ENCODE assay signal across 26 cellular contexts in genomic region chr17:356671-357434, GRCh38. TPM values are rescaled to one million over a fixed set of nuclear protein-coding genes. Genes with fewer than 3 reads are reported as not detected.
DNase-seq lines count a peak whose midpoint lies in the region; ATAC-seq, FAIRE-seq and TF ChIP-seq lines count a peak whose summit lies in the region.
"Had no signal": no experiment of that assay in that cellular context is flagged by ENCODE, and none has a peak within 500 bp of the region (broad histone marks: within the 10 kb centered on the region; RNA-seq: fewer than 3 reads in every experiment).

No MANE protein-coding gene starts in this region.

- peaks cover 0 to 9% (median 3%) of the 10 kb centered on the region in 4 experiments; a peak in 4 of 7 replicates for H3K4me1 ChIP-seq in H1 (replicated peaks in 1 of 4; ENCODE audit: control insufficient read depth in 3 of 4, insufficient read depth in 4 of 4, low read length in 3 of 4)
- H3K4me1 ChIP-seq in neural progenitor cell = peaks cover 17% of the 10 kb centered on the region
- H3K4me1 ChIP-seq: breast epithelium had no signal

- TF ChIP-seq CTCF in H1 (IDR thresholded peaks at IDR 0.05; ENCODE audit: control extremely low read depth in 1 of 3, insufficient read depth in 1 of 3, low read depth in 1 of 3, low read length in 3 of 3) (no peak), neural progenitor cell (IDR thresholded peaks at IDR 0.05) (no peak)

- no peak overlapping the region for H3K4me2 ChIP-seq in H1 (ENCODE audit: insufficient read depth in 1 of 2, low read depth in 2 of 2, low read length in 2 of 2)
- no peak overlapping the region for H3K4me2 ChIP-seq in neural progenitor cell

- H2BK12ac ChIP-seq in H1 (ENCODE audit: low read depth, low read length) = no peak overlapping the region

- no peak overlapping the region for H2AK5ac ChIP-seq in H1 (ENCODE audit: low read depth, low read length)

- H2BK20ac ChIP-seq in H1 (ENCODE audit: low read length) = no peak overlapping the region

- POLR2A ChIA-PET in H1 (lab: Charles Lee; ENCODE audit: partially characterized antibody) = no interaction called here

- H4K20me1 ChIP-seq in H1 (replicated peaks in 1 of 2; ENCODE audit: control insufficient read depth in 1 of 2, insufficient read depth in 2 of 2, low read length in 2 of 2) (no peaks in the 10 kb centered on the region), neural progenitor cell (ENCODE audit: low read depth) (no peaks in the 10 kb centered on the region)

- no peaks in the 10 kb centered on the region for H3K36me3 ChIP-seq in H1 (ENCODE audit: control insufficient read depth in 2 of 4, insufficient read depth in 4 of 4, low read length in 3 of 4)
- no peaks in the 10 kb centered on the region for H3K36me3 ChIP-seq in neural progenitor cell
- H3K36me3 ChIP-seq: breast epithelium, neutrophil had no signal

- no peak overlapping the region for H3K4ac ChIP-seq in H1 (replicated peaks; ENCODE audit: insufficient read length, low read depth, low read length)

- H2BK15ac ChIP-seq in H1 (ENCODE audit: low read length) = no peak overlapping the region

- peaks cover 17% of the 10 kb centered on the region for H3K9me3 Mint-ChIP-seq in activated naive CD4-positive, alpha-beta T cell treated with anti-CD3 and anti-CD28 coated beads, Interleukin-2, amount 10 ng/mL, durations not matched to agents 7 days and 5 days
- H3K9me3 Mint-ChIP-seq in activated naive CD4-positive, alpha-beta T cell treated with anti-CD3 and anti-CD28 coated beads, Interleukin-2, amount 50 U/mL, for 72 hours = peaks cover 4 to 6% of the 10 kb centered on the region in 2 donors
- H3K9me3 Mint-ChIP-seq in neural progenitor cell = peaks cover 9% of the 10 kb centered on the region
- H3K9me3 Mint-ChIP-seq: activated naive CD4-positive, alpha-beta T cell treated with anti-CD3 and anti-CD28 coated beads, Interleukin-2, amount 50 U/mL, for 24 hours; CD4-positive, alpha-beta T cell; IgD-negative memory B cell; memory B cell; stimulated activated naive B cell treated with anti-CD40 and anti-IgM and Interleukin-4, amounts not matched to agents 10 μg/mL and 1 μg/mL and 100 μg/mL, for 72 hours had no signal

- no peaks in the 10 kb centered on the region for H3K27me3 ChIP-seq in H1 (replicated peaks in 1 of 4; ENCODE audit: control insufficient read depth in 3 of 4, extremely low read depth in 1 of 4, insufficient read depth in 3 of 4, low read length in 3 of 4)
- no peaks in the 10 kb centered on the region for H3K27me3 ChIP-seq in neural progenitor cell
- H3K27me3 ChIP-seq: breast epithelium, neutrophil had no signal

- no peaks in the 10 kb centered on the region for H3K79me2 ChIP-seq in H1 (ENCODE audit: control insufficient read depth in 1 of 2, insufficient read depth in 2 of 2, low read length in 2 of 2)
- H3K79me2 ChIP-seq in neural progenitor cell (ENCODE audit: low read depth) = no peaks in the 10 kb centered on the region

- H3K9ac ChIP-seq in H1 (replicated peaks in 1 of 4; ENCODE audit: extremely low read depth in 1 of 4, low read depth in 3 of 4, low read length in 3 of 4) (no peak overlapping the region), neural progenitor cell (no peak overlapping the region)

- no peaks in the 10 kb centered on the region for H3K23me2 ChIP-seq in H1 (ENCODE audit: low read depth, low read length)

- no peak for TF ChIP-seq POLR2A in H1 (IDR thresholded peaks at IDR 0.05; ENCODE audit: control extremely low read depth in 1 of 2, low read depth in 2 of 2, low read length in 2 of 2)

- H3K4me3 ChIP-seq in H1 (ENCODE audit: extremely low read depth in 1 of 4, insufficient read depth in 2 of 4, low read depth in 3 of 4, low read length in 4 of 4) (no peak overlapping the region), neural progenitor cell (no peak overlapping the region)
- H3K4me3 ChIP-seq: breast epithelium, psoas muscle had no signal

- FAIRE-seq in H1 (lab: Jason Lieb, UNC) = no peak
- FAIRE-seq: A204.1, endothelial cell of umbilical vein, GM19239 had no signal

- H3K4me3 Mint-ChIP-seq in activated naive CD4-positive, alpha-beta T cell treated with anti-CD3 and anti-CD28 coated beads, Interleukin-2, amount 10 ng/mL, durations not matched to agents 7 days and 5 days = no peak overlapping the region
- peak overlapping the region; percentile 31 for H3K4me3 Mint-ChIP-seq in neural progenitor cell
- H3K4me3 Mint-ChIP-seq: activated naive CD4-positive, alpha-beta T cell treated with anti-CD3 and anti-CD28 coated beads, Interleukin-2, amount 50 U/mL, for 24 hours; activated T-helper 1 cell treated with anti-CD3 and anti-CD28 coated beads, Interleukin-12 subunit alpha, Interleukin-12 subunit beta, Interleukin-2, Interleukin-4 antibody, amounts not matched to agents 30 ng/mL and 10 ng/mL and 1 ng/mL, durations not matched to agents 14 hours and 24 hours and 36 hours; CD4-positive, alpha-beta T cell; memory B cell; stimulated activated naive B cell treated with anti-CD40 and anti-IgM and Interleukin-4, amounts not matched to agents 10 μg/mL and 1 μg/mL and 100 μg/mL, for 72 hours had no signal

- no peak overlapping the region for H3K23ac ChIP-seq in H1 (ENCODE audit: insufficient read length)

- H3K56ac ChIP-seq in H1 (replicated peaks; ENCODE audit: insufficient read length, low read depth, low read length) = no peak overlapping the region

- no peak for TF ChIP-seq EP300 in H1 (IDR thresholded peaks at IDR 0.05; ENCODE audit: borderline replicate concordance in 1 of 2, low read depth in 2 of 2, low read length in 2 of 2)

- H3K14ac ChIP-seq in H1 (ENCODE audit: insufficient read length) = no peak overlapping the region

- no peak for DNase-seq in activated naive CD4-positive, alpha-beta T cell treated with anti-CD3 and anti-CD28 coated beads, Interleukin-2, amount 10 ng/mL, durations not matched to agents 7 days and 5 days
- DNase-seq in activated naive CD4-positive, alpha-beta T cell treated with anti-CD3 and anti-CD28 coated beads, Interleukin-2, amount 50 U/mL, for 72 hours (ENCODE audit: low spot score in 2 of 2) = no peak
- DNase-seq in H1 (ENCODE audit: low read depth in 1 of 2, low spot score in 2 of 2) (no peak), neural progenitor cell (ENCODE audit: low spot score) (no peak), inferior parietal cortex (ENCODE audit: extremely low spot score) (no peak), NCI-H1048 (lab: John Stamatoyannopoulos, UW) (no peak), activated gamma-delta T cell (lab: John Stamatoyannopoulos, UW) (no peak)
- DNase-seq: activated CD4-positive, alpha-beta T cell treated with anti-CD3 and anti-CD28 coated beads, Interleukin-2, amount 50 U/mL, for 4 hours; amygdala; CD4-positive, alpha-beta T cell; hypothalamus; NCI-H1694; Right ventricle myocardium superior; stimulated activated naive B cell treated with anti-CD40 and anti-IgM and Interleukin-4, amounts not matched to agents 10 μg/mL and 1 μg/mL and 100 μg/mL, for 72 hours had no signal

- no peak overlapping the region for H2BK120ac ChIP-seq in H1 (replicated peaks; ENCODE audit: low read depth, low read length)

- H2AFZ ChIP-seq in H1 (ENCODE audit: low read length) = no peak overlapping the region
- H2AFZ ChIP-seq in neural progenitor cell (replicated peaks) = no peak overlapping the region

- no peaks in the 10 kb centered on the region for H3K27me3 Mint-ChIP-seq in activated naive CD4-positive, alpha-beta T cell treated with anti-CD3 and anti-CD28 coated beads, Interleukin-2, amount 10 ng/mL, durations not matched to agents 7 days and 5 days
- H3K27me3 Mint-ChIP-seq in neural progenitor cell (ENCODE audit: insufficient read depth, low read depth) = peaks cover 9% of the 10 kb centered on the region
- H3K27me3 Mint-ChIP-seq: activated naive CD4-positive, alpha-beta T cell treated with anti-CD3 and anti-CD28 coated beads, Interleukin-2, amount 50 U/mL, for 24 hours; CD4-positive, alpha-beta T cell; IgD-negative memory B cell had no signal

- H3K9me3 ChIP-seq in H1 (ENCODE audit: insufficient read depth in 2 of 2, low read depth in 1 of 2, low read length in 1 of 2) = peaks cover 3 to 19% of the 10 kb centered on the region in 2 experiments; a peak in 2 of 4 replicates
- H3K9me3 ChIP-seq in neural progenitor cell (ENCODE audit: low read depth) = no peaks in the 10 kb centered on the region
- H3K9me3 ChIP-seq: breast epithelium, neutrophil, psoas muscle had no signal

- TF ChIP-seq RAD21 in H1 (IDR thresholded peaks at IDR 0.05 in 1 of 2, conservative IDR thresholded peaks at IDR 0.05 in 1 of 2; ENCODE audit: low read depth in 2 of 2, low read length in 2 of 2) = no peak

- H3K18ac ChIP-seq in H1 (ENCODE audit: extremely low read depth, low read length) = no peak overlapping the region

- ATAC-seq in activated naive CD4-positive, alpha-beta T cell treated with anti-CD3 and anti-CD28 coated beads, Interleukin-2, amount 50 U/mL, for 72 hours = no peak
- ATAC-seq in HG02610 (IDR thresholded peaks at IDR 0.05; ENCODE audit: unreplicated experiment) = no peak
- ATAC-seq: activated CD4-positive, CD25-positive, alpha-beta regulatory T cell treated with anti-CD3 and anti-CD28 coated beads, Interleukin-2, amount 50 U/mL, for 24 hours; psoas muscle; stimulated activated naive B cell treated with anti-CD40 and anti-IgM and Interleukin-4, amounts not matched to agents 10 μg/mL and 1 μg/mL and 100 μg/mL, for 72 hours had no signal

- H3K27ac ChIP-seq in H1 (ENCODE audit: low read depth, low read length) (no peak overlapping the region), neural progenitor cell (no peak overlapping the region)
- H3K27ac ChIP-seq: breast epithelium, neutrophil, psoas muscle had no signal

- H2BK5ac ChIP-seq in H1 (ENCODE audit: low read depth, low read length) = no peak overlapping the region

- CTCF ChIA-PET in activated naive CD4-positive, alpha-beta T cell treated with anti-CD3 and anti-CD28 coated beads, Interleukin-2, amount 10 ng/mL, durations not matched to agents 7 days and 5 days (lab: Charles Lee) = no interaction called here
- CTCF ChIA-PET in H1 (lab: Charles Lee; ENCODE audit: partially characterized antibody) = interaction anchor here (1.0 kb wide), 1 partner anchor 20 kb away, joined by 3 read pairs; no protein-coding TSS in a partner anchor

- peak overlapping the region; percentile 9 for H4K91ac ChIP-seq in H1 (replicated peaks; ENCODE audit: insufficient read length, low read length)

- H4K5ac ChIP-seq in H1 (ENCODE audit: insufficient read length, low read depth, low read length) = no peak overlapping the region

- H3K4me1 Mint-ChIP-seq in activated naive CD4-positive, alpha-beta T cell treated with anti-CD3 and anti-CD28 coated beads, Interleukin-2, amount 10 ng/mL, durations not matched to agents 7 days and 5 days = peaks cover 2% of the 10 kb centered on the region
- peaks cover 55% of the 10 kb centered on the region for H3K4me1 Mint-ChIP-seq in neural progenitor cell
- H3K4me1 Mint-ChIP-seq: activated naive CD4-positive, alpha-beta T cell treated with anti-CD3 and anti-CD28 coated beads, Interleukin-2, amount 50 U/mL, for 24 hours; IgD-negative memory B cell; memory B cell had no signal

- peaks cover 12% of the 10 kb centered on the region for H3F3A ChIP-seq in neural progenitor cell (ENCODE audit: low read depth)

- H3K27ac Mint-ChIP-seq in activated naive CD4-positive, alpha-beta T cell treated with anti-CD3 and anti-CD28 coated beads, Interleukin-2, amount 10 ng/mL, durations not matched to agents 7 days and 5 days = peak overlapping the region; percentile 77
- peak overlapping the region in 1 of 2 donors; percentile 2 for H3K27ac Mint-ChIP-seq in activated naive CD4-positive, alpha-beta T cell treated with anti-CD3 and anti-CD28 coated beads, Interleukin-2, amount 50 U/mL, for 72 hours
- peak overlapping the region; percentile 92 for H3K27ac Mint-ChIP-seq in neural progenitor cell
- H3K27ac Mint-ChIP-seq: activated naive CD4-positive, alpha-beta T cell treated with anti-CD3 and anti-CD28 coated beads, Interleukin-2, amount 50 U/mL, for 24 hours; activated T-helper 1 cell treated with anti-CD3 and anti-CD28 coated beads, Interleukin-12 subunit alpha, Interleukin-12 subunit beta, Interleukin-2, Interleukin-4 antibody, amounts not matched to agents 30 ng/mL and 10 ng/mL and 1 ng/mL, durations not matched to agents 14 hours and 24 hours and 36 hours; CD4-positive, alpha-beta T cell; IgD-negative memory B cell; memory B cell; stimulated activated naive B cell treated with anti-CD40 and anti-IgM and Interleukin-4, amounts not matched to agents 10 μg/mL and 1 μg/mL and 100 μg/mL, for 72 hours had no signal

- H3K79me1 ChIP-seq in H1 (ENCODE audit: low read depth, low read length) = no peaks in the 10 kb centered on the region

- 90% methylated on average over 30 of the region's 30 CpGs; no CpG with 5 or more reads in 1 of the 2 experiments for WGBS in H1 (ENCODE audit: extremely low coverage in 1 of 2, insufficient coverage in 1 of 2, insufficient read length in 1 of 2, insufficient replicate concordance in 2 of 2, low coverage in 1 of 2, low lambda C conversion rate in 2 of 2, missing lambda C conversion rate in 1 of 2), 2 experiments

- 0 out of 2 replicates have a peak overlapping the region, but pooled peaks have one; percentile 51 for H4K8ac ChIP-seq in H1 (ENCODE audit: extremely low read depth, insufficient read depth, low read length)

- H3K36me3 Mint-ChIP-seq in activated naive CD4-positive, alpha-beta T cell treated with anti-CD3 and anti-CD28 coated beads, Interleukin-2, amount 10 ng/mL, durations not matched to agents 7 days and 5 days = peaks cover 3% of the 10 kb centered on the region
- peaks cover 9 to 11% of the 10 kb centered on the region in 2 donors for H3K36me3 Mint-ChIP-seq in activated naive CD4-positive, alpha-beta T cell treated with anti-CD3 and anti-CD28 coated beads, Interleukin-2, amount 50 U/mL, for 72 hours
- H3K36me3 Mint-ChIP-seq in neural progenitor cell = peaks cover 2% of the 10 kb centered on the region
- H3K36me3 Mint-ChIP-seq: activated naive CD4-positive, alpha-beta T cell treated with anti-CD3 and anti-CD28 coated beads, Interleukin-2, amount 50 U/mL, for 24 hours; IgD-negative memory B cell; memory B cell; stimulated activated naive B cell treated with anti-CD40 and anti-IgM and Interleukin-4, amounts not matched to agents 10 μg/mL and 1 μg/mL and 100 μg/mL, for 72 hours had no signal

RNA-seq across cellular contexts. Expression of gene RPH3AL, which starts 4.2 kb away (rescaled TPM):
- total RNA-seq in activated naive CD4-positive, alpha-beta T cell treated with anti-CD3 and anti-CD28 coated beads, Interleukin-2, amount 50 U/mL, for 72 hours = 1 to 10 TPM; 2.0 to 3.8 TPM
- total RNA-seq in H1 (2021; fragmentation: NEBNext Ultra II Directional; extraction: Animal tissue kit (Norgen Biotek cat#: 25700)) = 5.6 and 6.1 TPM in 2 replicates
- polyA plus RNA-seq in H1 (2011; rRNA removed) = 5.8 and 10.7 TPM in 2 replicates
- polyA plus RNA-seq in H1 (2011; cell fraction: cytosol; rRNA removed) = 6.1 TPM
- polyA plus RNA-seq in H1 (2011; cell fraction: nucleus; rRNA removed) = 8.3 TPM
- 4.1 to 6.5 TPM (median 4.9 TPM) in 4 replicates for polyA plus RNA-seq in H1 (2012, experiment 1 of 2)
- polyA plus RNA-seq in H1 (2012, experiment 2 of 2) = 6.6 TPM
- 3.9 TPM for polyA plus RNA-seq in H1 (2013, experiment 1 of 2)
- 4.0 TPM for polyA plus RNA-seq in H1 (2013, experiment 2 of 2)
- 2.3 and 2.7 TPM in 2 replicates for polyA minus RNA-seq in H1 (2011; rRNA and poly(A)+ RNA removed)
- 4.3 TPM for polyA minus RNA-seq in H1 (2011; cell fraction: cytosol; rRNA and poly(A)+ RNA removed)
- polyA minus RNA-seq in H1 (2011; cell fraction: nucleus; rRNA and poly(A)+ RNA removed) = 9.9 TPM
- total RNA-seq in neural progenitor cell (ENCODE audit: low replicate concordance) = 7.5 TPM in 2 replicates
